15 cellular contexts compared by ENCODE assay signal in the genomic region with DNA sequence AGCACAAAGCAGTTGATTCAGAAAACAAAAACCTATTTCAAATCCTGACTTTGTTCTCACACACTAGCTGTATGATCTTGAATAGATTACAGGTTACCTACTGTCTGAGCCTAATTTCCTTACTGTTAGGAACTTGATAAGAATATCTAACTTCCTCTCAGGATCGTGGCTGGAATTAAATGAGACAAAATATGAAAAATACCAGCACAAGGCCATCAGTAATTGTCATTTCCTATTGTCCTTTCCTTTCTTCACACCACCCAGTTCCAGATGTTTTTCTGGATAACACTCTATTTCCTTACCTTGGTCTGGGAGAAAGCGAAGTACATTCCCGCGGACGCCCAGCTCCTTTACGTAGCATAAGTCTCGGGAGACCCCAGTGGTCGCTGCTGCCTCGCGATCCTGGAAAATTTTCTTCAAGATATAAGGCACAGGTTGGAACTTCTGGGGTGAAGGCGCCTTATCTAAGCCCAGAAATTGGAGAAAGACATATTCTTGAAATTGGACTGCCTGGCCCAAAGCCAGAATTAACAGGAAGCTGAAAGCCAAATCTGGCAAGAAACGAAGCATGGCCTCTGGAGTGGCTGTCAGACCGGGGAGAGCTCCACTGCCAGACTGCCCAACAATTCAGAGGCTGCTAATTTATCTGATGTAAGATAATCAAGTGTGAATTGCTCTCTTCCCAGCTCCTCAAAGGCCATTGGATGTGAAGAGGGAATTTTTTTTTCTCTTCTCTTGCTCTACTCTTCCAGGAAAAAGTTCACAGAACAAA. TPM values are rescaled to one million over a fixed set of nuclear protein-coding genes. Genes with fewer than 3 reads are reported as not detected.
A peak's percentile ranks its signal among the peaks of the same experiment; 100 is the strongest.
DNase-seq lines count a peak whose midpoint lies in the region; ATAC-seq and TF ChIP-seq lines count a peak whose summit lies in the region.
"Had no signal": no experiment of that assay in that cellular context is flagged by ENCODE, and none has a peak within 500 bp of the region (broad histone marks: within the 10 kb centered on the region; RNA-seq: fewer than 3 reads in every experiment).

Gene GDF3 (minus strand): TSS at position 617 of the 772 bp plus-strand sequence. CDS start 47 bp downstream, at position 570.

- peak within 1 kb of the TSS; percentile 79 for H2AFZ ChIP-seq in neural progenitor cell (replicated peaks)

- peaks cover 27% of the 10 kb centered on the region for H3K4me1 Mint-ChIP-seq in Caco-2 (ENCODE audit: low read depth, unreplicated experiment)
- H3K4me1 Mint-ChIP-seq in neural progenitor cell = no peaks in the 10 kb centered on the region

- no peak within 1 kb of the TSS for H3K4me2 ChIP-seq in neural progenitor cell

- H3K36me3 Mint-ChIP-seq in Caco-2 (ENCODE audit: insufficient read depth, unreplicated experiment) (no peaks in the 10 kb centered on the region), neural progenitor cell (no peaks in the 10 kb centered on the region)
- no peaks in the 10 kb centered on the region for H3K36me3 Mint-ChIP-seq in activated naive CD4-positive, alpha-beta T cell treated with anti-CD3 and anti-CD28 coated beads, Interleukin-2, amount 50 U/mL, for 72 hours
- H3K36me3 Mint-ChIP-seq: stimulated activated memory B cell treated with anti-CD40 and anti-IgM and Interleukin-4, amounts not matched to agents 10 μg/mL and 1 μg/mL and 100 μg/mL, for 72 hours had no signal

- no peaks in the 10 kb centered on the region for H3K9me3 ChIP-seq in Caco-2
- no peaks in the 10 kb centered on the region for H3K9me3 ChIP-seq in neural progenitor cell (ENCODE audit: low read depth)
- H3K9me3 ChIP-seq: neutrophil had no signal

- no peak for DNase-seq in Caco-2
- DNase-seq in OCI-M1 (lab: John Stamatoyannopoulos, UW) = peak; percentile 56
- peak; percentile 7 for DNase-seq in fibroblast of the aortic adventitia (ENCODE audit: low read depth)
- DNase-seq in neural progenitor cell (ENCODE audit: low spot score) = no peak
- no peak for DNase-seq in stimulated activated CD4-positive, alpha-beta T cell treated with anti-CD3 and anti-CD28 coated beads, Interleukin-2, amount 100 ng/mL, for 48 hours
- no peak for DNase-seq in NCI-H82 (lab: John Stamatoyannopoulos, UW)
- DNase-seq in activated naive CD4-positive, alpha-beta T cell treated with anti-CD3 and anti-CD28 coated beads, Interleukin-2, amount 50 U/mL, for 72 hours (ENCODE audit: low spot score in 2 of 2) = no peak
- DNase-seq: activated T-cell treated with anti-CD3 and anti-CD28 coated beads, Interleukin-2, amount 50 U/mL, for 1 hour; NCI-H524; SHP77 had no signal

- CTCF ChIA-PET in Caco-2 (lab: Charles Lee) = no interaction called here

- no peaks in the 10 kb centered on the region for H3K79me2 ChIP-seq in neural progenitor cell (ENCODE audit: low read depth)

- H3K4me3 Mint-ChIP-seq in Caco-2 (ENCODE audit: unreplicated experiment) (no peak within 1 kb of the TSS), neural progenitor cell (no peak within 1 kb of the TSS)
- H3K4me3 Mint-ChIP-seq: stimulated activated memory B cell treated with anti-CD40 and anti-IgM and Interleukin-4, amounts not matched to agents 10 μg/mL and 1 μg/mL and 100 μg/mL, for 72 hours had no signal

- H3K27ac ChIP-seq in neural progenitor cell = no peak within 1 kb of the TSS
- H3K27ac ChIP-seq: neutrophil, VCaP had no signal

- no peak for ATAC-seq in HG02884 (IDR thresholded peaks at IDR 0.05; ENCODE audit: unreplicated experiment)
- ATAC-seq in activated naive CD4-positive, alpha-beta T cell treated with anti-CD3 and anti-CD28 coated beads, Interleukin-2, amount 50 U/mL, for 72 hours = no peak
- ATAC-seq: stimulated activated memory B cell treated with anti-CD40 and anti-IgM and Interleukin-4, amounts not matched to agents 10 μg/mL and 1 μg/mL and 100 μg/mL, for 72 hours had no signal

- H3F3A ChIP-seq in neural progenitor cell (ENCODE audit: low read depth) = no peaks in the 10 kb centered on the region

- POLR2A ChIA-PET in Caco-2 (lab: Charles Lee) = interaction anchor here (1.0 kb wide), 1 partner anchor 15 kb away, joined by 3 read pairs; no protein-coding TSS in a partner anchor

- H3K9ac ChIP-seq in neural progenitor cell = no peak within 1 kb of the TSS

- H4K20me1 ChIP-seq in neural progenitor cell (ENCODE audit: low read depth) = no peaks in the 10 kb centered on the region

- peaks cover 6% of the 10 kb centered on the region for H3K4me1 ChIP-seq in Caco-2
- no peaks in the 10 kb centered on the region for H3K4me1 ChIP-seq in neural progenitor cell

- H3K4me3 ChIP-seq in Caco-2 (ENCODE audit: low read depth, low read length) (no peak within 1 kb of the TSS), fibroblast of the aortic adventitia (ENCODE audit: low read depth, low read length) (no peak within 1 kb of the TSS), neural progenitor cell (no peak within 1 kb of the TSS)

- no TSS peak for BruUV-seq in Caco-2 (replicated peaks; lab: Mats Ljungman, UMichigan)

- H3K9me3 Mint-ChIP-seq in Caco-2 (ENCODE audit: unreplicated experiment) (no peaks in the 10 kb centered on the region), neural progenitor cell (no peaks in the 10 kb centered on the region)
- H3K9me3 Mint-ChIP-seq in activated naive CD4-positive, alpha-beta T cell treated with anti-CD3 and anti-CD28 coated beads, Interleukin-2, amount 50 U/mL, for 72 hours = no peaks in the 10 kb centered on the region
- H3K9me3 Mint-ChIP-seq: stimulated activated memory B cell treated with anti-CD40 and anti-IgM and Interleukin-4, amounts not matched to agents 10 μg/mL and 1 μg/mL and 100 μg/mL, for 72 hours had no signal

- H3K27ac Mint-ChIP-seq in Caco-2 (ENCODE audit: unreplicated experiment) (peak within 1 kb of the TSS; percentile 21), neural progenitor cell (no peak within 1 kb of the TSS)
- no peak within 1 kb of the TSS for H3K27ac Mint-ChIP-seq in activated naive CD4-positive, alpha-beta T cell treated with anti-CD3 and anti-CD28 coated beads, Interleukin-2, amount 50 U/mL, for 72 hours
- H3K27ac Mint-ChIP-seq: stimulated activated memory B cell treated with anti-CD40 and anti-IgM and Interleukin-4, amounts not matched to agents 10 μg/mL and 1 μg/mL and 100 μg/mL, for 72 hours had no signal

- no peak for TF ChIP-seq CTCF in Caco-2 (IDR thresholded peaks at IDR 0.05; ENCODE audit: insufficient read depth in 1 of 2, low read depth in 1 of 2, low read length in 1 of 2, severe bottlenecking in 1 of 2, unreplicated experiment in 1 of 2)
- no peak for TF ChIP-seq CTCF in fibroblast of the aortic adventitia (IDR thresholded peaks at IDR 0.05; ENCODE audit: insufficient read depth, low read length)
- TF ChIP-seq CTCF in neural progenitor cell (IDR thresholded peaks at IDR 0.05) = no peak

- H3K36me3 ChIP-seq in Caco-2 (ENCODE audit: control insufficient read depth, insufficient read depth, low read length) (no peaks in the 10 kb centered on the region), neural progenitor cell (no peaks in the 10 kb centered on the region)
- H3K36me3 ChIP-seq: neutrophil had no signal

- no peaks in the 10 kb centered on the region for H3K27me3 ChIP-seq in Caco-2 (replicated peaks; ENCODE audit: control insufficient read depth, insufficient read depth, low read length)
- H3K27me3 ChIP-seq in neural progenitor cell = no peaks in the 10 kb centered on the region

- H3K27me3 Mint-ChIP-seq in Caco-2 (ENCODE audit: insufficient read depth, unreplicated experiment) = no peaks in the 10 kb centered on the region
- peaks cover 3% of the 10 kb centered on the region for H3K27me3 Mint-ChIP-seq in neural progenitor cell (ENCODE audit: insufficient read depth, low read depth)

- intact Hi-C loops in Caco-2 (cut with micrococcal nuclease; ENCODE audit: unreplicated experiment) = no loop called here

RNA-seq across cellular contexts. Expression of gene GDF3, which starts in this region (rescaled TPM):
- total RNA-seq in Caco-2 (2022) = 0.41 TPM in 1 of 2 replicates, not detected in the other
- total RNA-seq in fibroblast of the aortic adventitia (ENCODE audit: low replicate concordance) = not detected in 2 replicates
- not detected in 2 replicates for total RNA-seq in neural progenitor cell (ENCODE audit: low replicate concordance)
- total RNA-seq in activated naive CD4-positive, alpha-beta T cell treated with anti-CD3 and anti-CD28 coated beads, Interleukin-2, amount 50 U/mL, for 72 hours = not detected
- total RNA-seq: astrocyte had no signal

Comparison
In these comparisons a context has a peak if more than half of its experiments do, and no peak if none do; other contexts are left out.
1. Peak in DNase-seq in fibroblast of the aortic adventitia; RNA of the gene not detected or under 1 TPM.